8 cellular contexts compared by ENCODE assay signal in the genomic region with DNA sequence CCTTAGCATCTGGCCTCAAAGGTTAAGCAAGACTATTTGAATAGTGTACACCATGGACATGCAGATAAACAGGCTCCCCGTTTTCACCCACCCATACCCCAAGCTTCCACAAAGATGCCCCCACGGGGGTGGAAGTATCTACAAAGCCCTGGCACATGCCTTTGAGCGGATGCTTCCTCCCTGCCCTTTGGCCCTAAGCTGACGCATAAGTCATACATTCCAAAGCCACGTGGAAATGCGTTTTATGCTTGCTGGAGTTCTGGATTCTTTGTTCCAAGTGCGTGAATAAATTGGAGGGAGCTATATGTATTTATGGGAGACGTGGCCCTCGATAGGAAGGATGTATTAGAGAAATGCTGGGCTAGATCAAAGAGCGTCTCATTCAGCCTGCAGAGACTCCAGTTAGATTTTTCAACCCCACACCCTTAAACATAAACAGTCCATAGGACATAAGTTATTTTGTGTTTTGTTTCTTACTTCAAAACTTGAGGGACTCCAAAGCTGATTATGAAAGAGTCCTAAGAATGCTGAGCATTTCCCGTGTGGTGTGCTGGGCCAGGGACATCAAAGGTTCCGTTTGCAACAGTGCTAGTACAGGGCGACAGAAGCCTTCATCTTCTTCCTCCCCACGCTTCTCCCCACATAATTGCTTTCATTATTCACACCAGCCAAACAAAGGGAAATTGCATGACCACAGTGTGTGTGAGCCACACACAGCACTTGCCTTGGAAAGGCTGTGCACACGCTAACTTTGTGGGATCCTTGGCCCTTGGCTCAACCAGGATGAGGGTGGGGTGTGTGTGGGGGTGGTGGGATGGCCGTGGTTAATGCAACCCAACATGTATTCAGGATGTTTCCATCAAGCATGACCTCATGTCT.
DNase-seq lines count a peak whose midpoint lies in the region; ATAC-seq and TF ChIP-seq lines count a peak whose summit lies in the region.

No MANE protein-coding gene starts in this region.

- no peak overlapping the region for H3K27ac ChIP-seq in CD8-positive, alpha-beta T cell (ENCODE audit: low read depth, low read length)
- peak overlapping the region in 34 of 59 donors; percentile 3 to 94 (median 44) for H3K27ac ChIP-seq in dorsolateral prefrontal cortex
- no peak overlapping the region for H3K27ac ChIP-seq in neural progenitor cell
- no peak overlapping the region for H3K27ac ChIP-seq in colonic mucosa

- no peaks in the 10 kb centered on the region for H3K9me3 Mint-ChIP-seq in CD8-positive, alpha-beta T cell
- H3K9me3 Mint-ChIP-seq in neural progenitor cell (no peaks in the 10 kb centered on the region), nephron progenitor cell (no peaks in the 10 kb centered on the region)

- no peaks in the 10 kb centered on the region for H4K20me1 ChIP-seq in neural progenitor cell (ENCODE audit: low read depth)

- H3K4me1 ChIP-seq in CD8-positive, alpha-beta T cell (ENCODE audit: insufficient read depth, low read length), result peaks cover 17% of the 10 kb centered on the region
- H3K4me1 ChIP-seq in neural progenitor cell, result peaks cover 10% of the 10 kb centered on the region
- no peaks in the 10 kb centered on the region for H3K4me1 ChIP-seq in colonic mucosa

- H3K9ac ChIP-seq in neural progenitor cell, result no peak overlapping the region
- no peak overlapping the region for H3K9ac ChIP-seq in colonic mucosa (ENCODE audit: low read depth in 2 of 2, low read length in 2 of 2)

- POLR2A ChIA-PET in CD8-positive, alpha-beta T cell (lab: Charles Lee), result interaction anchor here (0.7 to 2.8 kb wide), 3 partner anchors 15 to 92 kb away, joined by 3 to 13 read pairs (median 5); partner anchors contain the start of genes ARSG and SLC16A6

- peak overlapping the region; percentile 10 for H3K27ac Mint-ChIP-seq in CD8-positive, alpha-beta T cell
- peak overlapping the region; percentile 62 for H3K27ac Mint-ChIP-seq in neural progenitor cell
- no peak overlapping the region for H3K27ac Mint-ChIP-seq in nephron progenitor cell

- no peak overlapping the region for H3K4me2 ChIP-seq in neural progenitor cell

- H2AFZ ChIP-seq in neural progenitor cell (replicated peaks), result no peak overlapping the region

- peak; percentile 48 for ATAC-seq in CD8-positive, alpha-beta T cell
- ATAC-seq in HG03342 (IDR thresholded peaks at IDR 0.05; ENCODE audit: unreplicated experiment) (no peak), HG03521 (IDR thresholded peaks at IDR 0.05; ENCODE audit: unreplicated experiment) (no peak)

- intact Hi-C loops in CD8-positive, alpha-beta T cell (cut with DNase I, micrococcal nuclease), result no loop called here
- intact Hi-C loops in dorsolateral prefrontal cortex (cut with DNase I), result no loop called here
- intact Hi-C loops in colonic mucosa (cut with DNase I), result no loop called here

- peak overlapping the region; percentile 38 for H3K4me3 Mint-ChIP-seq in CD8-positive, alpha-beta T cell
- H3K4me3 Mint-ChIP-seq in neural progenitor cell, result no peak overlapping the region
- no peak overlapping the region for H3K4me3 Mint-ChIP-seq in nephron progenitor cell

- H3K36me3 Mint-ChIP-seq in CD8-positive, alpha-beta T cell, result no peaks in the 10 kb centered on the region
- no peaks in the 10 kb centered on the region for H3K36me3 Mint-ChIP-seq in neural progenitor cell
- no peaks in the 10 kb centered on the region for H3K36me3 Mint-ChIP-seq in nephron progenitor cell (ENCODE audit: low read depth)

- H3K9me3 ChIP-seq in CD8-positive, alpha-beta T cell (ENCODE audit: low read length), result no peaks in the 10 kb centered on the region
- H3K9me3 ChIP-seq in neural progenitor cell (ENCODE audit: low read depth), result no peaks in the 10 kb centered on the region
- H3K9me3 ChIP-seq in colonic mucosa, result no peaks in the 10 kb centered on the region

- H3F3A ChIP-seq in neural progenitor cell (ENCODE audit: low read depth), result peaks cover 4% of the 10 kb centered on the region

- H3K27me3 Mint-ChIP-seq in CD8-positive, alpha-beta T cell (ENCODE audit: low read depth), result no peaks in the 10 kb centered on the region
- peaks cover 3% of the 10 kb centered on the region for H3K27me3 Mint-ChIP-seq in neural progenitor cell (ENCODE audit: insufficient read depth, low read depth)
- H3K27me3 Mint-ChIP-seq in nephron progenitor cell (ENCODE audit: low read depth, poor library complexity), result no peaks in the 10 kb centered on the region

- peak in 1 of 7 experiments; percentile 36 for DNase-seq in CD8-positive, alpha-beta T cell
- DNase-seq in NOMO-1 (lab: John Stamatoyannopoulos, UW; ENCODE audit: unreplicated experiment in 2 of 2), result peak; percentile 72 to 79
- no peak for DNase-seq in dorsolateral prefrontal cortex
- DNase-seq in neural progenitor cell (ENCODE audit: low spot score), result no peak
- DNase-seq in colonic mucosa, result no peak
- DNase-seq in nephron progenitor cell, result no peak

- peaks cover 27% of the 10 kb centered on the region for H3K4me1 Mint-ChIP-seq in CD8-positive, alpha-beta T cell (ENCODE audit: low read depth)
- H3K4me1 Mint-ChIP-seq in neural progenitor cell (peaks cover 30% of the 10 kb centered on the region), nephron progenitor cell (peaks cover 45% of the 10 kb centered on the region)

- H3K27me3 ChIP-seq in CD8-positive, alpha-beta T cell (ENCODE audit: insufficient read depth, low read length), result no peaks in the 10 kb centered on the region
- no peaks in the 10 kb centered on the region for H3K27me3 ChIP-seq in dorsolateral prefrontal cortex
- H3K27me3 ChIP-seq in neural progenitor cell, result no peaks in the 10 kb centered on the region
- H3K27me3 ChIP-seq in colonic mucosa, result no peaks in the 10 kb centered on the region

- CTCF ChIA-PET in CD8-positive, alpha-beta T cell (lab: Charles Lee), result interaction anchor here (1.2 to 1.6 kb wide), 3 partner anchors 16 to 48 kb away, joined by 3 to 5 read pairs (median 4); no protein-coding TSS in a partner anchor

- H3K4me3 ChIP-seq in CD8-positive, alpha-beta T cell (ENCODE audit: low read depth, low read length), result peak overlapping the region; percentile 11
- H3K4me3 ChIP-seq in dorsolateral prefrontal cortex (no peak overlapping the region), neural progenitor cell (no peak overlapping the region), colonic mucosa (no peak overlapping the region)

- no peaks in the 10 kb centered on the region for H3K36me3 ChIP-seq in CD8-positive, alpha-beta T cell (ENCODE audit: insufficient read depth, low read length)
- H3K36me3 ChIP-seq in neural progenitor cell (no peaks in the 10 kb centered on the region), colonic mucosa (no peaks in the 10 kb centered on the region)

- TF ChIP-seq CTCF in CD8-positive, alpha-beta T cell (IDR thresholded peaks at IDR 0.05), result no peak
- TF ChIP-seq CTCF in dorsolateral prefrontal cortex (IDR thresholded peaks at IDR 0.05 in 54 of 56, conservative IDR thresholded peaks at IDR 0.05 in 2 of 56; ENCODE audit: low read depth in 1 of 56, partially characterized antibody in 56 of 56) (no peak), neural progenitor cell (IDR thresholded peaks at IDR 0.05) (no peak), colonic mucosa (IDR thresholded peaks at IDR 0.05) (no peak), nephron progenitor cell (IDR thresholded peaks at IDR 0.05) (no peak)

- no peaks in the 10 kb centered on the region for H3K79me2 ChIP-seq in neural progenitor cell (ENCODE audit: low read depth)

Comparison
In these comparisons a context has a peak if more than half of its experiments do, and no peak if none do; other contexts are left out.
1. DNase-seq: peak in NOMO-1 (2 of 2); none in dorsolateral prefrontal cortex (0 of 10), neural progenitor cell (single experiment), colonic mucosa (single experiment) and nephron progenitor cell (single experiment).
2. H3K27ac ChIP-seq: peak in dorsolateral prefrontal cortex (34 of 59); none in CD8-positive, alpha-beta T cell (single experiment), neural progenitor cell (single experiment) and colonic mucosa (single experiment).